ENCODE assay signal across 9 cellular contexts in the genomic region with DNA sequence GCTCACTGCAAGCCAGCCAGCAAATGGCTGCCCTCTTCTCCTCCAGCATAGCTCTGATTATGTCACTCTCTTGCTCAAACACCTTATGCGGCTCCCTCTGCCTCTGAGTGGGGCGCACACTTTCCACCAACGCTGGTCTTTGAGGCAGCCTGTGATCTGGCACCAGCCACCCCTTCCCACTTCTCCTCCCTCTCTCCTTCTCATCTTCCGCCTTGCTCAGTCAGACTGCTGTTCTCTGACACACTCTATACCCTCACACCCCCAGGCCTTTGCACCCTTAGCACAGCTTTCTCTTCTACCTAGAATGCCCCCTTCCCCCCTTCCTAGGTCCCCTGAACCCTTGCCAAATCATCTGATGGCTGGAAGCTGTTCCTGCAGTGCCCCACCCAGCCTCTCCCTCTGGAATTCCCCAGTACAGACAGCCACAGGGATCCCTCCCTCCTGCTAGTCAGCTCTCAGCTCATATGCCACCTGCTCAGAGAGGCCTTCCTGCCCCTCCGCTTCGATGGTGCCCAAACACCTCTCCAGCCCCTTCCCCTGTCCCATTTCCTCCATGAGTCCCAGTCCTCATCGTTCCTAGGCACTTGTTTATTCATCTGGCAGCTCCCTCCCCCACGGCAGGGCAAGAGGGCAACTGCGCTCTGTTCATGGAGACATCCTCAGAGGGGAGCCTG. TPM values are rescaled to one million over a fixed set of nuclear protein-coding genes. Genes with fewer than 3 reads are reported as not detected.
DNase-seq lines count a peak whose midpoint lies in the region; ATAC-seq and TF ChIP-seq lines count a peak whose summit lies in the region.
"Had no signal": no experiment of that assay in that cellular context is flagged by ENCODE, and none has a peak within 500 bp of the region (broad histone marks: within the 10 kb centered on the region; RNA-seq: fewer than 3 reads in every experiment).

No MANE protein-coding gene starts in this region.

- H3K4me3 ChIP-seq in GM23248, result no peak overlapping the region
- no peak overlapping the region for H3K4me3 ChIP-seq in fibroblast of the aortic adventitia (ENCODE audit: low read depth, low read length)

- CTCF ChIA-PET in RWPE1 (lab: Yijun Ruan, JAX), result interaction anchor here (0.6 to 2.7 kb wide), 4 partner anchors 10 to 123 kb away, joined by 3 to 16 read pairs (median 4); no protein-coding TSS in a partner anchor

- no peak for ATAC-seq in HG02852 (IDR thresholded peaks at IDR 0.05; ENCODE audit: unreplicated experiment)

- H3K27ac ChIP-seq in GM23248, result no peak overlapping the region
- peak overlapping the region; percentile 97 for H3K27ac ChIP-seq in RWPE1

- H3K9me3 ChIP-seq in GM23248 (ENCODE audit: low read depth), result no peaks in the 10 kb centered on the region

- TF ChIP-seq CTCF in RWPE1 (conservative IDR thresholded peaks at IDR 0.05; ENCODE audit: low read depth) (no peak), fibroblast of the aortic adventitia (IDR thresholded peaks at IDR 0.05; ENCODE audit: insufficient read depth, low read length) (no peak)

- H3K79me2 ChIP-seq in GM23248 (ENCODE audit: insufficient read depth), result no peaks in the 10 kb centered on the region

- no peaks in the 10 kb centered on the region for H3F3A ChIP-seq in GM23248 (ENCODE audit: insufficient read depth)

- no peaks in the 10 kb centered on the region for H4K20me1 ChIP-seq in GM23248 (ENCODE audit: insufficient read depth)

- POLR2A ChIA-PET in RWPE1 (lab: Yijun Ruan, JAX; ENCODE audit: low non-redundant PET), result no interaction called here

- WGBS in GM23248 (ENCODE audit: low coverage in 1 of 2, low lambda C conversion rate in 2 of 2, missing lambda C conversion rate in 2 of 2), 2 experiments, result 68 to 77% methylated on average over 9 of the region's 9 CpGs

- in situ Hi-C loops in GM23248 (cut with MboI), result loop anchor here (25.0 kb wide), 1 partner anchor 296 kb away; no protein-coding TSS in a partner anchor

- H3K4me1 ChIP-seq in GM23248 (ENCODE audit: insufficient read depth), result no peaks in the 10 kb centered on the region

- DNase-seq in GM23248 (peak; percentile 40), RWPE1 (ENCODE audit: low spot score) (peak; percentile 66), fibroblast of the aortic adventitia (ENCODE audit: low read depth) (peak; percentile 73), renal cortical epithelial cell (ENCODE audit: low read depth) (peak; percentile 76), DMS114 treated with DMSO at 0.1 percent for 48 hours (lab: John Stamatoyannopoulos, UW; ENCODE audit: unreplicated experiment) (no peak), NOMO-1 treated with dmso at 0.1 percent for 144 hours (lab: John Stamatoyannopoulos, UW; ENCODE audit: unreplicated experiment) (no peak), islet precursor cell (no peak)
- DNase-seq: NCI-H446 treated with DMSO at 0.1 percent for 48 hours had no signal

- no peak overlapping the region for H2AFZ ChIP-seq in GM23248

- H3K27me3 ChIP-seq in GM23248 (replicated peaks; ENCODE audit: insufficient read depth), result no peaks in the 10 kb centered on the region

- H3K9ac ChIP-seq in GM23248, result no peak overlapping the region

- H3K36me3 ChIP-seq in GM23248 (ENCODE audit: low read depth), result no peaks in the 10 kb centered on the region; the same call in 1 of the 2 replicates

- no peaks in the 10 kb centered on the region for H3K9me2 ChIP-seq in GM23248 (ENCODE audit: insufficient read depth)

- H3K4me2 ChIP-seq in GM23248 (ENCODE audit: unreplicated experiment), result no peak overlapping the region

RNA-seq across cellular contexts. Expression of gene PEF1, which starts 21.8 kb away (rescaled TPM):
- 97.5 and 131 TPM in 2 replicates for total RNA-seq in GM23248 (2014; rRNA removed; shearing (Covaris generic))
- polyA plus RNA-seq in GM23248 (2016; fragmentation: Nextera tagmentation; extraction: Ambion mirVana), result 71.3 and 77.8 TPM in 2 replicates
- total RNA-seq in fibroblast of the aortic adventitia (ENCODE audit: low replicate concordance) (33.3 and 59.8 TPM in 2 replicates), renal cortical epithelial cell (80.4 and 121 TPM in 2 replicates)

RNA-seq across cellular contexts. Expression of gene COL16A1, which starts 37.4 kb away (rescaled TPM):
- total RNA-seq in GM23248 (2014; rRNA removed; shearing (Covaris generic)), result 234 and 247 TPM in 2 replicates
- 67.3 and 68.7 TPM in 2 replicates for polyA plus RNA-seq in GM23248 (2016; fragmentation: Nextera tagmentation; extraction: Ambion mirVana)
- total RNA-seq in fibroblast of the aortic adventitia (ENCODE audit: low replicate concordance) (101 and 133 TPM in 2 replicates), renal cortical epithelial cell (14.5 and 14.8 TPM in 2 replicates)

RNA-seq across cellular contexts. Expression of gene HCRTR1, which starts 48.9 kb away (rescaled TPM):
- total RNA-seq in GM23248 (2014; rRNA removed; shearing (Covaris generic)), result not detected in 2 replicates
- polyA plus RNA-seq in GM23248 (2016; fragmentation: Nextera tagmentation; extraction: Ambion mirVana), result not detected in 2 replicates
- total RNA-seq in fibroblast of the aortic adventitia (ENCODE audit: low replicate concordance), result 0.18 TPM in 1 of 2 replicates, not detected in the other
- not detected in 2 replicates for total RNA-seq in renal cortical epithelial cell

Comparison
In these comparisons a context has a peak if more than half of its experiments do, and no peak if none do; other contexts are left out.
1. DNase-seq: peak in GM23248 (single experiment), RWPE1 (single experiment), fibroblast of the aortic adventitia (single experiment) and renal cortical epithelial cell (single experiment); none in DMS114 treated with DMSO at 0.1 percent for 48 hours (single experiment), NOMO-1 treated with dmso at 0.1 percent for 144 hours (single experiment) and islet precursor cell (single experiment).